In the genomic region with DNA sequence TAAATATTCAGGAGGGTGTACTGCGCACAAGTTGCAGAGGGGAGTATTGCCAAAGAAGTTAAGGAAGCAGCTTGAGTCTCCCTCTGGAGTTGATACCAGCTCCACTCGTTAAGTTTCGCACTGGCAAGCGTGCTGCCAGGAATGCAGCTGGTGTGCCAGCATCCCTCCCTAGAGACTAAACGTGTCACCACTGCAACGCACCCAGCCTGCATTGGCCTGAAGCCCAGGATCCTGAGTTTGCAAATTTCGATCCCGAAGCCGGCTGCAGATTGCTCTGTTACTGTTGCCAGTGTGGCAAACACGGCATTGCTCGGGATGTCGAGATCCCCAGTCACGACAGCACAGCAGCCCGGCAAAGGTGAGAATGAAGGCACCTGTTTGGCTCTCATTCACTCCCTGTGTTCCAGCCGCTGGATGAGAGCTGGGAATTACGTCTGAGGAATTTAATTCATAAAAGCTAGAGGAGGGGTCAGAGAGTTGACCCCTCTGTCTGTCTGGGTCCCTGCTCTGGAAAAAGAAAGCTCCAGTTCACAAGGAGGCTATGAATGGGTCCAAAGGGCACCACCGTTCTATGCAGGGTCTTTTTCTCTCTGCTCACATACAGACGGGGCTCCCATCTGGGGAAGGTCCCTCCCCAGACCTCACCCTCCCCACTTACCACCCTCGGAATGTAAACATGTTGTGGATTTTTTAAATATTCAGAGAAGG, we compare ENCODE assay signal across 8 cellular contexts.
DNase-seq lines count a peak whose midpoint lies in the region; ATAC-seq and TF ChIP-seq lines count a peak whose summit lies in the region.

No MANE protein-coding gene starts in this region.

- CTCF ChIA-PET in activated CD4-positive, alpha-beta T cell treated with anti-CD3 and anti-CD28 coated beads, Interleukin-2, amount 10 ng/mL, durations not matched to agents 7 days and 5 days (lab: Charles Lee) = interaction anchor here (1.2 kb wide), 1 partner anchor 29 kb away, joined by 5 read pairs; no protein-coding TSS in a partner anchor

- peak; percentile 73 for ATAC-seq in GM23338
- no peak for ATAC-seq in GM21367 (IDR thresholded peaks at IDR 0.05; ENCODE audit: unreplicated experiment)
- ATAC-seq in HG03280 (IDR thresholded peaks at IDR 0.05; ENCODE audit: unreplicated experiment) = no peak

- H3K4me1 Mint-ChIP-seq in GM23338 = peaks cover 22% of the 10 kb centered on the region
- no peaks in the 10 kb centered on the region for H3K4me1 Mint-ChIP-seq in activated CD4-positive, alpha-beta T cell treated with anti-CD3 and anti-CD28 coated beads, Interleukin-2, amount 10 ng/mL, durations not matched to agents 7 days and 5 days

- peak overlapping the region; percentile 17; the same call in 1 of the 2 replicates for H3K27ac ChIP-seq in GM23338 (ENCODE audit: low read depth)
- H3K27ac ChIP-seq in SJSA1 = peak overlapping the region; percentile 92
- H3K27ac ChIP-seq in osteoblast (ENCODE audit: low read depth, low read length) = peak overlapping the region; percentile 99

- H3K27me3 Mint-ChIP-seq in GM23338 (ENCODE audit: insufficient read depth, low read depth, poor library complexity) = peaks cover 3% of the 10 kb centered on the region
- peaks cover 18% of the 10 kb centered on the region for H3K27me3 Mint-ChIP-seq in activated CD4-positive, alpha-beta T cell treated with anti-CD3 and anti-CD28 coated beads, Interleukin-2, amount 10 ng/mL, durations not matched to agents 7 days and 5 days

- POLR2A ChIA-PET in activated CD4-positive, alpha-beta T cell treated with anti-CD3 and anti-CD28 coated beads, Interleukin-2, amount 10 ng/mL, durations not matched to agents 7 days and 5 days (lab: Charles Lee) = no interaction called here

- no peaks in the 10 kb centered on the region for H3K36me3 Mint-ChIP-seq in GM23338 (ENCODE audit: low read depth)
- no peaks in the 10 kb centered on the region for H3K36me3 Mint-ChIP-seq in activated CD4-positive, alpha-beta T cell treated with anti-CD3 and anti-CD28 coated beads, Interleukin-2, amount 10 ng/mL, durations not matched to agents 7 days and 5 days (ENCODE audit: low read depth)

- H3K27me3 ChIP-seq in GM23338 (ENCODE audit: insufficient read depth) (no peaks in the 10 kb centered on the region), SJSA1 (replicated peaks) (no peaks in the 10 kb centered on the region), osteoblast (ENCODE audit: insufficient read depth, low read length) (no peaks in the 10 kb centered on the region)

- DNase-seq in GM23338 (ENCODE audit: low spot score) (peak; percentile 48), SJSA1 (ENCODE audit: low read depth in 1 of 2, low spot score in 2 of 2) (peak; percentile 83 to 92), fibroblast of pulmonary artery (ENCODE audit: low read depth) (peak; percentile 99), osteoblast (ENCODE audit: insufficient read length, low spot score, missing footprints) (peak; percentile 80)
- DNase-seq in activated CD4-positive, alpha-beta T cell treated with anti-CD3 and anti-CD28 coated beads, Interleukin-2, amount 10 ng/mL, durations not matched to agents 7 days and 5 days = no peak
- no peak for DNase-seq in stimulated activated naive CD4-positive, alpha-beta T cell (lab: John Stamatoyannopoulos, UW)

- H3K79me2 ChIP-seq in GM23338 (replicated peaks; ENCODE audit: insufficient read depth) = no peaks in the 10 kb centered on the region
- peaks cover 83% of the 10 kb centered on the region for H3K79me2 ChIP-seq in osteoblast (ENCODE audit: insufficient read depth, low read length)

- H3K9me3 ChIP-seq in SJSA1 (replicated peaks) (no peaks in the 10 kb centered on the region), osteoblast (ENCODE audit: low read depth, low read length) (no peaks in the 10 kb centered on the region)

- no peak overlapping the region for H3K4me3 Mint-ChIP-seq in GM23338
- no peak overlapping the region for H3K4me3 Mint-ChIP-seq in activated CD4-positive, alpha-beta T cell treated with anti-CD3 and anti-CD28 coated beads, Interleukin-2, amount 10 ng/mL, durations not matched to agents 7 days and 5 days

- no peak overlapping the region for H3K4me2 ChIP-seq in GM23338
- peak overlapping the region; percentile 85 for H3K4me2 ChIP-seq in osteoblast (ENCODE audit: insufficient read depth, low read length)

- no peaks in the 10 kb centered on the region for H3K9me3 Mint-ChIP-seq in GM23338
- no peaks in the 10 kb centered on the region for H3K9me3 Mint-ChIP-seq in activated CD4-positive, alpha-beta T cell treated with anti-CD3 and anti-CD28 coated beads, Interleukin-2, amount 10 ng/mL, durations not matched to agents 7 days and 5 days

- H3K4me1 ChIP-seq in GM23338 (ENCODE audit: insufficient read depth) (peaks cover 23% of the 10 kb centered on the region), SJSA1 (replicated peaks) (peaks cover 53% of the 10 kb centered on the region), osteoblast (ENCODE audit: insufficient read depth, low read length) (peaks cover 51% of the 10 kb centered on the region)

- peak overlapping the region; percentile 8 for H2AFZ ChIP-seq in GM23338
- H2AFZ ChIP-seq in osteoblast (ENCODE audit: low read length) = no peak overlapping the region

- no peak overlapping the region for H3K4me3 ChIP-seq in GM23338
- H3K4me3 ChIP-seq in SJSA1 = peak overlapping the region; percentile 22
- peak overlapping the region; percentile 25 for H3K4me3 ChIP-seq in fibroblast of pulmonary artery (replicated peaks; ENCODE audit: low read depth, low read length)
- H3K4me3 ChIP-seq in osteoblast (ENCODE audit: insufficient read depth, low read length) = peak overlapping the region; percentile 57

- H3K27ac Mint-ChIP-seq in GM23338 = no peak overlapping the region
- H3K27ac Mint-ChIP-seq in activated CD4-positive, alpha-beta T cell treated with anti-CD3 and anti-CD28 coated beads, Interleukin-2, amount 10 ng/mL, durations not matched to agents 7 days and 5 days = no peak overlapping the region

- no peaks in the 10 kb centered on the region for H3K36me3 ChIP-seq in GM23338 (ENCODE audit: insufficient read depth)
- H3K36me3 ChIP-seq in SJSA1 = peaks cover 55% of the 10 kb centered on the region
- peaks cover 42% of the 10 kb centered on the region for H3K36me3 ChIP-seq in osteoblast (ENCODE audit: insufficient read depth, low read length)

- H3F3A ChIP-seq in GM23338 (replicated peaks; ENCODE audit: low read depth) = no peaks in the 10 kb centered on the region; the same call in 1 of the 2 replicates

- no peaks in the 10 kb centered on the region for H3K9me2 ChIP-seq in GM23338 (ENCODE audit: insufficient read depth)

- no peaks in the 10 kb centered on the region for H4K20me1 ChIP-seq in GM23338 (replicated peaks; ENCODE audit: insufficient read depth)
- no peaks in the 10 kb centered on the region for H4K20me1 ChIP-seq in osteoblast (ENCODE audit: insufficient read depth, low read length)

- TF ChIP-seq CTCF in GM23338 (conservative IDR thresholded peaks at IDR 0.05; ENCODE audit: low read depth in 2 of 2) = no peak
- TF ChIP-seq CTCF in fibroblast of pulmonary artery (IDR thresholded peaks at IDR 0.05; ENCODE audit: low read length, missing control alignments) = peak; percentile 40
- peak; percentile 28 for TF ChIP-seq CTCF in osteoblast (IDR thresholded peaks at IDR 0.05; ENCODE audit: extremely low read depth, low read depth, low read length)

TF ChIP-seq in GM23338, 12 proteins besides CTCF, POLR2A, EP300 and RAD21 (continues in another document):
- TF ChIP-seq, protein P1, sequence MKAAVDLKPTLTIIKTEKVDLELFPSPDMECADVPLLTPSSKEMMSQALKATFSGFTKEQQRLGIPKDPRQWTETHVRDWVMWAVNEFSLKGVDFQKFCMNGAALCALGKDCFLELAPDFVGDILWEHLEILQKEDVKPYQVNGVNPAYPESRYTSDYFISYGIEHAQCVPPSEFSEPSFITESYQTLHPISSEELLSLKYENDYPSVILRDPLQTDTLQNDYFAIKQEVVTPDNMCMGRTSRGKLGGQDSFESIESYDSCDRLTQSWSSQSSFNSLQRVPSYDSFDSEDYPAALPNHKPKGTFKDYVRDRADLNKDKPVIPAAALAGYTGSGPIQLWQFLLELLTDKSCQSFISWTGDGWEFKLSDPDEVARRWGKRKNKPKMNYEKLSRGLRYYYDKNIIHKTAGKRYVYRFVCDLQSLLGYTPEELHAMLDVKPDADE (IDR thresholded peaks at IDR 0.05) = no peak
- TF ChIP-seq JUNB (IDR thresholded peaks at IDR 0.05; ENCODE audit: unreplicated experiment) = no peak

Comparison
In these comparisons a context has a peak if more than half of its experiments do, and no peak if none do; other contexts are left out.
1. DNase-seq: peak in GM23338 (single experiment), SJSA1 (2 of 2), fibroblast of pulmonary artery (single experiment) and osteoblast (single experiment); none in activated CD4-positive, alpha-beta T cell treated with anti-CD3 and anti-CD28 coated beads, Interleukin-2, amount 10 ng/mL, durations not matched to agents 7 days and 5 days (single experiment) and stimulated activated naive CD4-positive, alpha-beta T cell (0 of 6).
2. H3K27ac ChIP-seq: peak in every context shown above with its lines; median percentile 99 in osteoblast; 92 in SJSA1; 17 in GM23338.
3. CTCF ChIP-seq: peak in fibroblast of pulmonary artery (single experiment) and osteoblast (single experiment); none in GM23338 (0 of 2).